ENCODE assay signal across 8 cellular contexts in genomic region chr12:3777206-3777809, GRCh38. TPM values are rescaled to one million over a fixed set of nuclear protein-coding genes. Genes with fewer than 3 reads are reported as not detected.
DNase-seq lines count a peak whose midpoint lies in the region; ATAC-seq, FAIRE-seq and TF ChIP-seq lines count a peak whose summit lies in the region.

No MANE protein-coding gene starts in this region.

- peak; percentile 50 for DNase-seq in DMS153 (lab: John Stamatoyannopoulos, UW)
- peak; percentile 64 for DNase-seq in HTR-8/SVneo (ENCODE audit: insufficient read length, low spot score)
- peak; percentile 51 for DNase-seq in OCI-M1 (lab: John Stamatoyannopoulos, UW)
- DNase-seq in endothelial cell (ENCODE audit: low spot score), result peak; percentile 34
- DNase-seq in mucosa of descending colon, result peak in 1 of 3 donors; percentile 70

- H3K27me3 Mint-ChIP-seq in endothelial cell (ENCODE audit: unreplicated experiment), result no peaks in the 10 kb centered on the region

- no peaks in the 10 kb centered on the region for H3K9me3 ChIP-seq in mucosa of descending colon

- no peak overlapping the region for H3K4me3 ChIP-seq in mucosa of descending colon

- no peak overlapping the region for H3K27ac Mint-ChIP-seq in endothelial cell (ENCODE audit: unreplicated experiment)

- TF ChIP-seq CTCF in endothelial cell (IDR thresholded peaks at IDR 0.05; ENCODE audit: unreplicated experiment) (peak; percentile 60), mucosa of descending colon (IDR thresholded peaks at IDR 0.05) (peak; percentile 43)

- H3K4me3 Mint-ChIP-seq in endothelial cell (ENCODE audit: unreplicated experiment), result no peak overlapping the region

- ATAC-seq in mucosa of descending colon (peak; percentile 82), GM21825 (IDR thresholded peaks at IDR 0.05; ENCODE audit: unreplicated experiment) (no peak), HG03442 (IDR thresholded peaks at IDR 0.05; ENCODE audit: unreplicated experiment) (no peak), GM19351 (IDR thresholded peaks at IDR 0.05; ENCODE audit: unreplicated experiment) (no peak)

- H3K36me3 Mint-ChIP-seq in endothelial cell (ENCODE audit: low read depth, unreplicated experiment), result no peaks in the 10 kb centered on the region

- FAIRE-seq in HTR-8/SVneo (lab: Jason Lieb, UNC), result peak; percentile 62

- intact Hi-C loops in mucosa of descending colon (cut with DNase I, micrococcal nuclease), result loop anchor here (5.0 to 10.0 kb wide), 3 partner anchors 120 to 473 kb away; no protein-coding TSS in a partner anchor

- H3K4me1 Mint-ChIP-seq in endothelial cell (ENCODE audit: unreplicated experiment), result no peaks in the 10 kb centered on the region

- no peaks in the 10 kb centered on the region for H3K4me1 ChIP-seq in mucosa of descending colon (ENCODE audit: low read depth)

- H3K36me3 ChIP-seq in mucosa of descending colon (ENCODE audit: low read depth), result no peaks in the 10 kb centered on the region

- no peaks in the 10 kb centered on the region for H3K9me3 Mint-ChIP-seq in endothelial cell (ENCODE audit: unreplicated experiment)

RNA-seq across cellular contexts. Expression of gene CRACR2A, which starts 24.4 kb away (rescaled TPM):
- total RNA-seq in endothelial cell (ENCODE audit: unreplicated experiment) (6.5 TPM), mucosa of descending colon (10 to 100 TPM; 26.9 to 72.5 (median 69.7) TPM)
